Comparison of ENCODE assay signal across 15 cellular contexts in genomic region chr15:52288986-52289385, GRCh38. TPM values are rescaled to one million over a fixed set of nuclear protein-coding genes. Genes with fewer than 3 reads are reported as not detected.
DNase-seq lines count a peak whose midpoint lies in the region; ATAC-seq, FAIRE-seq and TF ChIP-seq lines count a peak whose summit lies in the region.
"Had no signal": no experiment of that assay in that cellular context is flagged by ENCODE, and none has a peak within 500 bp of the region (broad histone marks: within the 10 kb centered on the region; RNA-seq: fewer than 3 reads in every experiment).

No MANE protein-coding gene starts in this region.

- H3K23me2 ChIP-seq in H1 (ENCODE audit: low read depth, low read length), result no peaks in the 10 kb centered on the region

- no peak overlapping the region for H3K18ac ChIP-seq in H1 (ENCODE audit: extremely low read depth, low read length)

- H3K4me1 Mint-ChIP-seq in immature natural killer cell, result no peaks in the 10 kb centered on the region

- DNase-seq in PC-3 (no peak), H1 (ENCODE audit: low read depth in 1 of 2, low spot score in 2 of 2) (no peak), mucosa of descending colon (peak in 2 of 3 donors; percentile 13 to 36), transverse colon (no peak), cerebellar nuclear complex (lab: John Stamatoyannopoulos, UW) (no peak), NCI-H1105 treated with DMSO at 0.1 percent for 48 hours (lab: John Stamatoyannopoulos, UW) (no peak), immature natural killer cell (no peak)
- no peak for DNase-seq in activated CD4-positive, alpha-beta T cell treated with anti-CD3 and anti-CD28 coated beads, Interleukin-2, amount 50 U/mL, for 48 hours
- DNase-seq: activated CD4-positive, alpha-beta T cell treated with anti-CD3 and anti-CD28 coated beads, Interleukin-2, amount 50 U/mL, for 4 hours; activated naive CD4-positive, alpha-beta T cell treated with anti-CD3 and anti-CD28 coated beads, Interleukin-2, amount 50 U/mL, for 16 hours; activated T-cell treated with anti-CD3 and anti-CD28 coated beads, Interleukin-2, amount 50 U/mL, for 1 hour; head of caudate nucleus; KG1; NCI-H1048 had no signal

- no peak overlapping the region for H3K56ac ChIP-seq in H1 (replicated peaks; ENCODE audit: insufficient read length, low read depth, low read length)

- H4K5ac ChIP-seq in H1 (ENCODE audit: insufficient read length, low read depth, low read length), result no peak overlapping the region

- H2AK5ac ChIP-seq in H1 (ENCODE audit: low read depth, low read length), result no peak overlapping the region

- H2BK20ac ChIP-seq in H1 (ENCODE audit: low read length), result no peak overlapping the region

- no peak overlapping the region for H3K27ac Mint-ChIP-seq in immature natural killer cell

- intact Hi-C loops in PC-3 (cut with micrococcal nuclease), result loop anchor here (2.0 kb wide), 2 partner anchors 32 to 42 kb away; no protein-coding TSS in a partner anchor
- intact Hi-C loops in mucosa of descending colon (cut with DNase I, micrococcal nuclease), result no loop called here
- intact Hi-C loops in transverse colon (cut with DNase I; ENCODE audit: low total_unique reads), result no loop called here

- peaks cover 12% of the 10 kb centered on the region; the same call in 1 of the 2 replicates for H3K79me1 ChIP-seq in H1 (ENCODE audit: low read depth, low read length)

- no peaks in the 10 kb centered on the region for H3K9me3 ChIP-seq in PC-3 (ENCODE audit: low read length)
- peaks cover 4 to 8% of the 10 kb centered on the region in 2 experiments; a peak in 2 of 4 replicates for H3K9me3 ChIP-seq in H1 (ENCODE audit: insufficient read depth in 2 of 2, low read depth in 1 of 2, low read length in 1 of 2)
- H3K9me3 ChIP-seq in mucosa of descending colon, result no peaks in the 10 kb centered on the region
- no peaks in the 10 kb centered on the region for H3K9me3 ChIP-seq in transverse colon

- 98% methylated on average over 4 of the region's 5 CpGs; no CpG with 5 or more reads in 1 of the 2 experiments for WGBS in H1 (ENCODE audit: extremely low coverage in 1 of 2, insufficient coverage in 1 of 2, insufficient read length in 1 of 2, insufficient replicate concordance in 2 of 2, low coverage in 1 of 2, low lambda C conversion rate in 2 of 2, missing lambda C conversion rate in 1 of 2), 2 experiments
- WGBS in transverse colon (ENCODE audit: low coverage in 1 of 2), 2 donors, result 82 to 86% methylated on average over 4 to 5 of the region's 5 CpGs

- H3K4me2 ChIP-seq in PC-3 (ENCODE audit: low read length), result peak overlapping the region; percentile 38
- no peak overlapping the region for H3K4me2 ChIP-seq in H1 (ENCODE audit: insufficient read depth in 1 of 2, low read depth in 2 of 2, low read length in 2 of 2)

- TF ChIP-seq CTCF in PC-3 (conservative IDR thresholded peaks at IDR 0.05; ENCODE audit: low read depth, low read length) (no peak), H1 (IDR thresholded peaks at IDR 0.05; ENCODE audit: control extremely low read depth in 1 of 3, insufficient read depth in 1 of 3, low read depth in 1 of 3, low read length in 3 of 3) (no peak), mucosa of descending colon (IDR thresholded peaks at IDR 0.05) (no peak), transverse colon (IDR thresholded peaks at IDR 0.05) (no peak)

- TF ChIP-seq POLR2A in H1 (IDR thresholded peaks at IDR 0.05; ENCODE audit: control extremely low read depth in 1 of 2, low read depth in 2 of 2, low read length in 2 of 2) (no peak), transverse colon (IDR thresholded peaks at IDR 0.05) (no peak)

- no TSS peak for BruUV-seq in PC-3 (replicated peaks; lab: Mats Ljungman, UMichigan)

- in situ Hi-C loops in transverse colon (cut with MboI; ENCODE audit: low pct_ligation_motif_present in 1 of 4, low pct_unique_long_range_greater_than_20kb in 1 of 4, low sequenced_read_pairs in 3 of 4), result no loop called here

- H3K9ac ChIP-seq in PC-3 (ENCODE audit: low read length) (peak overlapping the region; percentile 52), H1 (replicated peaks in 1 of 4; ENCODE audit: extremely low read depth in 1 of 4, low read depth in 3 of 4, low read length in 3 of 4) (no peak overlapping the region)

- no peak overlapping the region for H3K23ac ChIP-seq in H1 (ENCODE audit: insufficient read length)

- H3K9me2 ChIP-seq in PC-3 (replicated peaks; ENCODE audit: low read length), result no peaks in the 10 kb centered on the region

- no peak for ATAC-seq in PC-3
- no peak for ATAC-seq in mucosa of descending colon

- H4K91ac ChIP-seq in H1 (replicated peaks; ENCODE audit: insufficient read length, low read length), result no peak overlapping the region

- no peak overlapping the region for H3K14ac ChIP-seq in H1 (ENCODE audit: insufficient read length)

- no peak overlapping the region for H3K4me3 Mint-ChIP-seq in immature natural killer cell

- H3K36me3 Mint-ChIP-seq in immature natural killer cell, result no peaks in the 10 kb centered on the region

- H2AFZ ChIP-seq in PC-3 (ENCODE audit: low read length) (no peak overlapping the region), H1 (ENCODE audit: low read length) (no peak overlapping the region)

- H2BK12ac ChIP-seq in H1 (ENCODE audit: low read depth, low read length), result peak overlapping the region; percentile 42; the same call in 1 of the 2 replicates

- H3K27me3 ChIP-seq in PC-3 (ENCODE audit: low read length) (no peaks in the 10 kb centered on the region), H1 (replicated peaks in 1 of 4; ENCODE audit: control insufficient read depth in 3 of 4, extremely low read depth in 1 of 4, insufficient read depth in 3 of 4, low read length in 3 of 4) (no peaks in the 10 kb centered on the region), transverse colon (no peaks in the 10 kb centered on the region)

- H4K20me1 ChIP-seq in PC-3 (ENCODE audit: low read length) (no peaks in the 10 kb centered on the region), H1 (replicated peaks in 1 of 2; ENCODE audit: control insufficient read depth in 1 of 2, insufficient read depth in 2 of 2, low read length in 2 of 2) (peaks cover 0 to 2% of the 10 kb centered on the region in 2 experiments)

- POLR2A ChIA-PET in PC-3 (lab: Charles Lee; ENCODE audit: unreplicated experiment) (no interaction called here), H1 (lab: Charles Lee; ENCODE audit: partially characterized antibody) (interaction anchor here (1.4 to 2.2 kb wide), 4 partner anchors 8 to 421 kb away, joined by 3 to 8 read pairs (median 5); no protein-coding TSS in a partner anchor)

- TF ChIP-seq RAD21 in H1 (IDR thresholded peaks at IDR 0.05 in 1 of 2, conservative IDR thresholded peaks at IDR 0.05 in 1 of 2; ENCODE audit: low read depth in 2 of 2, low read length in 2 of 2), result no peak

- H3K4me1 ChIP-seq in PC-3 (ENCODE audit: insufficient read depth, low read length), result peaks cover 51% of the 10 kb centered on the region
- H3K4me1 ChIP-seq in H1 (replicated peaks in 1 of 4; ENCODE audit: control insufficient read depth in 3 of 4, insufficient read depth in 4 of 4, low read length in 3 of 4), result peaks cover under 1 to 8% (median 3%) of the 10 kb centered on the region in 4 experiments; a peak in 3 of 7 replicates
- H3K4me1 ChIP-seq in mucosa of descending colon (ENCODE audit: low read depth), result peaks cover 25% of the 10 kb centered on the region
- peaks cover 11 to 40% (median 36%) of the 10 kb centered on the region in 4 donors for H3K4me1 ChIP-seq in transverse colon

- H3K36me3 ChIP-seq in PC-3 (ENCODE audit: low read depth, low read length) (no peaks in the 10 kb centered on the region; the same call in 1 of the 2 replicates), H1 (ENCODE audit: control insufficient read depth in 2 of 4, insufficient read depth in 4 of 4, low read length in 3 of 4) (peaks cover 0 to 8% (median 3%) of the 10 kb centered on the region in 4 experiments; a peak in 4 of 8 replicates), mucosa of descending colon (ENCODE audit: low read depth) (peaks cover 2% of the 10 kb centered on the region), transverse colon (no peaks in the 10 kb centered on the region)

- no peak overlapping the region for H3K4me3 ChIP-seq in PC-3 (ENCODE audit: low read length)
- no peak overlapping the region for H3K4me3 ChIP-seq in H1 (ENCODE audit: extremely low read depth in 1 of 4, insufficient read depth in 2 of 4, low read depth in 3 of 4, low read length in 4 of 4)
- H3K4me3 ChIP-seq in mucosa of descending colon, result no peak overlapping the region
- no peak overlapping the region for H3K4me3 ChIP-seq in transverse colon

- H3K9me3 Mint-ChIP-seq in immature natural killer cell, result no peaks in the 10 kb centered on the region

- no peak overlapping the region for H2BK15ac ChIP-seq in H1 (ENCODE audit: low read length)

- H4K8ac ChIP-seq in H1 (ENCODE audit: extremely low read depth, insufficient read depth, low read length), result no peak overlapping the region

- peaks cover 78% of the 10 kb centered on the region for H3K79me2 ChIP-seq in PC-3 (ENCODE audit: low read length)
- H3K79me2 ChIP-seq in H1 (ENCODE audit: control insufficient read depth in 1 of 2, insufficient read depth in 2 of 2, low read length in 2 of 2), result peaks cover 0 to 26% of the 10 kb centered on the region in 2 experiments; a peak in 2 of 4 replicates

- no peak for FAIRE-seq in H1 (lab: Jason Lieb, UNC)
- FAIRE-seq: D721Med had no signal

- no peak overlapping the region for H2BK5ac ChIP-seq in H1 (ENCODE audit: low read depth, low read length)

- peaks cover 2 to 7% (median 3%) of the 10 kb centered on the region in 3 donors for H3K27me3 Mint-ChIP-seq in immature natural killer cell (ENCODE audit: low read depth in 3 of 3)

- H2BK120ac ChIP-seq in H1 (replicated peaks; ENCODE audit: low read depth, low read length), result no peak overlapping the region

- no peak for TF ChIP-seq EP300 in H1 (IDR thresholded peaks at IDR 0.05; ENCODE audit: borderline replicate concordance in 1 of 2, low read depth in 2 of 2, low read length in 2 of 2)
- TF ChIP-seq EP300 in transverse colon (IDR thresholded peaks at IDR 0.05; ENCODE audit: low read depth), result no peak

- peak overlapping the region; percentile 98 for H3K27ac ChIP-seq in PC-3 (ENCODE audit: low read length)
- no peak overlapping the region for H3K27ac ChIP-seq in H1 (ENCODE audit: low read depth, low read length)
- H3K27ac ChIP-seq in transverse colon, result peak overlapping the region; percentile 84 to 90 (median 88)

- peaks cover 2% of the 10 kb centered on the region for H3F3A ChIP-seq in PC-3 (ENCODE audit: low read length, unreplicated experiment)

- H3K4ac ChIP-seq in H1 (replicated peaks; ENCODE audit: insufficient read length, low read depth, low read length), result no peak overlapping the region

- CTCF ChIA-PET in PC-3 (lab: Charles Lee), result interaction anchor here (1.8 kb wide), 1 partner anchor 27 kb away, joined by 9 read pairs; no protein-coding TSS in a partner anchor
- CTCF ChIA-PET in H1 (lab: Charles Lee; ENCODE audit: partially characterized antibody), result interaction anchor here (1.5 to 2.8 kb wide), 3 partner anchors 10 to 62 kb away, joined by 5 to 14 read pairs (median 7); no protein-coding TSS in a partner anchor

RNA-seq across cellular contexts. Expression of gene MYO5C, which starts 6.6 kb away (rescaled TPM):
- total RNA-seq in PC-3 (2014; rRNA removed) (16.7 and 17.7 TPM in 2 replicates), mucosa of descending colon (10 to 100 TPM; 46.6 to 90.0 (median 81.6) TPM), transverse colon (100 to 1,000 TPM in 1 of 4 donors, 10 to 100 TPM in 3; 56.1 to 151 (median 84.5) TPM)
- total RNA-seq in H1 (2021; fragmentation: NEBNext Ultra II Directional; extraction: Animal tissue kit (Norgen Biotek cat#: 25700)), result 25.0 and 26.7 TPM in 2 replicates
- polyA plus RNA-seq in H1 (2011; rRNA removed) (7.7 and 8.2 TPM in 2 replicates), immature natural killer cell (under 1 TPM in 1 of 3 donors, not detected in 2; 0.19 TPM)
- 9.7 TPM for polyA plus RNA-seq in H1 (2011; cell fraction: cytosol; rRNA removed)
- polyA plus RNA-seq in H1 (2011; cell fraction: nucleus; rRNA removed), result 38.5 TPM
- 11.7 to 14.7 TPM (median 13.8 TPM) in 4 replicates for polyA plus RNA-seq in H1 (2012, experiment 1 of 2)
- 0.83 TPM for polyA plus RNA-seq in H1 (2012, experiment 2 of 2)
- 8.6 TPM for polyA plus RNA-seq in H1 (2013, experiment 1 of 2)
- polyA plus RNA-seq in H1 (2013, experiment 2 of 2), result 7.7 TPM
- polyA minus RNA-seq in H1 (2011; rRNA and poly(A)+ RNA removed), result 60.7 and 75.9 TPM in 2 replicates
- 19.1 TPM for polyA minus RNA-seq in H1 (2011; cell fraction: cytosol; rRNA and poly(A)+ RNA removed)
- polyA minus RNA-seq in H1 (2011; cell fraction: nucleus; rRNA and poly(A)+ RNA removed), result 70.1 TPM

Comparison
In these comparisons a context has a peak if more than half of its experiments do, and no peak if none do; other contexts are left out.
1. DNase-seq: peak in mucosa of descending colon (2 of 3); none in PC-3 (single experiment), H1 (0 of 2), transverse colon (single experiment), activated CD4-positive, alpha-beta T cell treated with anti-CD3 and anti-CD28 coated beads, Interleukin-2, amount 50 U/mL, for 48 hours (0 of 2), cerebellar nuclear complex (0 of 2), NCI-H1105 treated with DMSO at 0.1 percent for 48 hours (single experiment) and immature natural killer cell (0 of 3).